ENCODE assay signal across 1 cellular context in the genomic region with DNA sequence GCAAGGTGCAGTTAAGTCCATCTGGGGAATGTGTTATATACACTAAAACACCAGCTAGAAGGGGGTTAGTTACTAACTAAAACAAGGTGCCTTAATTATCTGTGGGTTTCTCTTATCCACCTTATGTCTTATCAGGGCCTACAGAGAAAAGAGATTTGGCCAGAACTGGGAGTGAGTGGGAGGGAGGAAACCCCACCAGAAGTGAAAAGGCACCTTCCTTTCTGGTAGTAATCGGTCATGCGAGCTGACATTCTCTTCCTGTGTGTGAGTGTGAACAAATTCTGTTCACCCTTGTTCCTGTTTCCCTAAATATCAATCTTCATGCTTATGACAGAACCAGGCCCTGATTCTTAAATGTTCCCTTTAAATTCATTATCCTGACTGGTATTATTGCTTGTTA.
TF ChIP-seq lines count a peak whose summit lies in the region.

No MANE protein-coding gene starts in this region.

TF ChIP-seq in HepG2, 621 proteins besides CTCF, POLR2A, EP300 and RAD21:
- no peak for TF ChIP-seq ZNF543 (CRISPR knock-in tag; IDR thresholded peaks at IDR 0.05)
- no peak for TF ChIP-seq ZNF550 (CRISPR knock-in tag; IDR thresholded peaks at IDR 0.05; ENCODE audit: borderline replicate concordance)
- TF ChIP-seq SMARCE1 (IDR thresholded peaks at IDR 0.05; ENCODE audit: borderline replicate concordance): no peak
- no peak for TF ChIP-seq SOX6 (IDR thresholded peaks at IDR 0.05)
- TF ChIP-seq SOX6 (CRISPR knock-in tag; IDR thresholded peaks at IDR 0.05): no peak
- no peak for TF ChIP-seq GFI1 (CRISPR knock-in tag; IDR thresholded peaks at IDR 0.05; ENCODE audit: borderline replicate concordance)
- TF ChIP-seq KLF6 (CRISPR knock-in tag; IDR thresholded peaks at IDR 0.05): no peak
- TF ChIP-seq, protein P1, sequence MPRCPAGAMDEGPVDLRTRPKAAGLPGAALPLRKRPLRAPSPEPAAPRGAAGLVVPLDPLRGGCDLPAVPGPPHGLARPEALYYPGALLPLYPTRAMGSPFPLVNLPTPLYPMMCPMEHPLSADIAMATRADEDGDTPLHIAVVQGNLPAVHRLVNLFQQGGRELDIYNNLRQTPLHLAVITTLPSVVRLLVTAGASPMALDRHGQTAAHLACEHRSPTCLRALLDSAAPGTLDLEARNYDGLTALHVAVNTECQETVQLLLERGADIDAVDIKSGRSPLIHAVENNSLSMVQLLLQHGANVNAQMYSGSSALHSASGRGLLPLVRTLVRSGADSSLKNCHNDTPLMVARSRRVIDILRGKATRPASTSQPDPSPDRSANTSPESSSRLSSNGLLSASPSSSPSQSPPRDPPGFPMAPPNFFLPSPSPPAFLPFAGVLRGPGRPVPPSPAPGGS (CRISPR knock-in tag; IDR thresholded peaks at IDR 0.05): no peak
- TF ChIP-seq RAD51 (IDR thresholded peaks at IDR 0.05; ENCODE audit: borderline replicate concordance): no peak
- TF ChIP-seq MTF2 (CRISPR knock-in tag; IDR thresholded peaks at IDR 0.05; ENCODE audit: borderline replicate concordance): no peak
- no peak for TF ChIP-seq RFX3 (CRISPR knock-in tag; IDR thresholded peaks at IDR 0.05)
- TF ChIP-seq ZNF577 (CRISPR knock-in tag; IDR thresholded peaks at IDR 0.05; ENCODE audit: borderline replicate concordance, low read depth): no peak
- no peak for TF ChIP-seq NFRKB (IDR thresholded peaks at IDR 0.05)
- TF ChIP-seq, protein P2, sequence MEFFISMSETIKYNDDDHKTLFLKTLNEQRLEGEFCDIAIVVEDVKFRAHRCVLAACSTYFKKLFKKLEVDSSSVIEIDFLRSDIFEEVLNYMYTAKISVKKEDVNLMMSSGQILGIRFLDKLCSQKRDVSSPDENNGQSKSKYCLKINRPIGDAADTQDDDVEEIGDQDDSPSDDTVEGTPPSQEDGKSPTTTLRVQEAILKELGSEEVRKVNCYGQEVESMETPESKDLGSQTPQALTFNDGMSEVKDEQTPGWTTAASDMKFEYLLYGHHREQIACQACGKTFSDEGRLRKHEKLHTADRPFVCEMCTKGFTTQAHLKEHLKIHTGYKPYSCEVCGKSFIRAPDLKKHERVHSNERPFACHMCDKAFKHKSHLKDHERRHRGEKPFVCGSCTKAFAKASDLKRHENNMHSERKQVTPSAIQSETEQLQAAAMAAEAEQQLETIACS (CRISPR knock-in tag; IDR thresholded peaks at IDR 0.05): no peak
- no peak for TF ChIP-seq CEBPG (CRISPR knock-in tag; IDR thresholded peaks at IDR 0.05)
